Comparison of ENCODE assay signal across 26 cellular contexts in the genomic region with DNA sequence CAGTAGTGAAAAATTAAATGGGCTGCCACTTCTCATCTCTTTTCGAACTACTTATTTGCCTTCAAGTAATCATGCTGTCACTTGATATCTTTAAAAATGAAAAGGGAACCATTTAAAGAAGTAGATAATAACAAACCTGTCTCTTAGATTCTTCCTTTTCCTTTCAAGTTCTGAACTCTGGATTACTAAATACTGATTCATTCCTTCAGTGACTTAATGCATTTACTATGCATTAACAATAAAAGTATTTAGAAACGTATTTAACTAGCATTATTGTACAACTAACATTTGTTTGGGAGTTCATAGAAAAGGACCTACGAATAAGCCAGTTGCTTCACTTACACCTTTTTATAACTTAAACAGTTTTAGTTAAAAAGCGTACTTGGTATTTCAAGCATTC.
DNase-seq lines count a peak whose midpoint lies in the region; ATAC-seq, FAIRE-seq and TF ChIP-seq lines count a peak whose summit lies in the region.
"Had no signal": no experiment of that assay in that cellular context is flagged by ENCODE, and none has a peak within 500 bp of the region (broad histone marks: within the 10 kb centered on the region; RNA-seq: fewer than 3 reads in every experiment).

No MANE protein-coding gene starts in this region.

- H3K9ac ChIP-seq in astrocyte (ENCODE audit: low read length), result no peak overlapping the region
- H3K9ac ChIP-seq in kidney (ENCODE audit: low read length in 2 of 2), result no peak overlapping the region
- H3K9ac ChIP-seq: SK-N-SH had no signal

- no peaks in the 10 kb centered on the region for H3K4me1 Mint-ChIP-seq in activated T-cell treated with anti-CD3 and anti-CD28 coated beads, Interleukin-2, amount 50 U/mL, for 72 hours (ENCODE audit: low read depth)
- H3K4me1 Mint-ChIP-seq in HFFc6 (ENCODE audit: low read depth) (peaks cover 31% of the 10 kb centered on the region), astrocyte (ENCODE audit: low read depth, unreplicated experiment) (peaks cover 1% of the 10 kb centered on the region)
- H3K4me1 Mint-ChIP-seq: IgD-negative memory B cell had no signal

- no peak overlapping the region for H3K4me3 Mint-ChIP-seq in activated T-cell treated with anti-CD3 and anti-CD28 coated beads, Interleukin-2, amount 50 U/mL, for 72 hours
- H3K4me3 Mint-ChIP-seq in HFFc6 (0 out of 2 replicates have a peak overlapping the region, but pooled peaks have one; percentile 23), astrocyte (ENCODE audit: unreplicated experiment) (no peak overlapping the region)
- H3K4me3 Mint-ChIP-seq: IgD-negative memory B cell had no signal

- no peaks in the 10 kb centered on the region for H3K4me1 ChIP-seq in astrocyte (ENCODE audit: insufficient read depth, low read length)
- no peaks in the 10 kb centered on the region for H3K4me1 ChIP-seq in kidney (ENCODE audit: control insufficient read depth in 1 of 2, insufficient read depth in 1 of 2, low read depth in 1 of 2, low read length in 2 of 2)

- no peak for ATAC-seq in activated T-cell treated with anti-CD3 and anti-CD28 coated beads, Interleukin-2, amount 50 U/mL, for 72 hours (replicated peaks in 1 of 2)

- no peak for FAIRE-seq in astrocyte (lab: Jason Lieb, UNC)
- peak; percentile 33 for FAIRE-seq in kidney (lab: Jason Lieb, UNC)
- FAIRE-seq in D721Med (lab: Jason Lieb, UNC), result no peak
- FAIRE-seq: GM19239, H54, RCC 7860 had no signal

- no peaks in the 10 kb centered on the region for H3K27me3 ChIP-seq in astrocyte (ENCODE audit: insufficient read depth, low read length)

- H3K27ac ChIP-seq in astrocyte (ENCODE audit: low read depth, low read length) (no peak overlapping the region), kidney (ENCODE audit: low read depth in 2 of 2, low read length in 2 of 2) (no peak overlapping the region)
- H3K27ac ChIP-seq: 22Rv1 had no signal

- H3K79me2 ChIP-seq in astrocyte (ENCODE audit: insufficient read depth, low read length), result no peaks in the 10 kb centered on the region

- H3K27ac Mint-ChIP-seq in activated T-cell treated with anti-CD3 and anti-CD28 coated beads, Interleukin-2, amount 50 U/mL, for 72 hours, result peak overlapping the region; percentile 59
- H3K27ac Mint-ChIP-seq in HFFc6, result peak overlapping the region; percentile 76
- no peak overlapping the region for H3K27ac Mint-ChIP-seq in astrocyte (ENCODE audit: unreplicated experiment)
- H3K27ac Mint-ChIP-seq: IgD-negative memory B cell had no signal

- no peaks in the 10 kb centered on the region for H4K20me1 ChIP-seq in astrocyte (ENCODE audit: insufficient read depth, low read length)

- H3K36me3 Mint-ChIP-seq in activated T-cell treated with anti-CD3 and anti-CD28 coated beads, Interleukin-2, amount 50 U/mL, for 72 hours (ENCODE audit: insufficient read depth in 2 of 2), result peaks cover 4 to 12% of the 10 kb centered on the region in 2 donors
- H3K36me3 Mint-ChIP-seq in HFFc6 (ENCODE audit: low read depth) (peaks cover 32% of the 10 kb centered on the region), astrocyte (ENCODE audit: low read depth, unreplicated experiment) (peaks cover 2% of the 10 kb centered on the region)

- H3K27me3 Mint-ChIP-seq in activated T-cell treated with anti-CD3 and anti-CD28 coated beads, Interleukin-2, amount 50 U/mL, for 72 hours (ENCODE audit: low read depth), result no peaks in the 10 kb centered on the region
- H3K27me3 Mint-ChIP-seq in HFFc6 (ENCODE audit: insufficient read depth) (no peaks in the 10 kb centered on the region), astrocyte (ENCODE audit: low read depth, unreplicated experiment) (no peaks in the 10 kb centered on the region)
- H3K27me3 Mint-ChIP-seq: IgD-negative memory B cell had no signal

- H3K9me3 ChIP-seq in astrocyte (ENCODE audit: insufficient read depth, low read depth, low read length) (no peaks in the 10 kb centered on the region), kidney (ENCODE audit: control insufficient read depth in 1 of 2, low read length in 2 of 2) (no peaks in the 10 kb centered on the region)
- H3K9me3 ChIP-seq: SK-N-SH had no signal

- H2AFZ ChIP-seq in astrocyte (ENCODE audit: low read depth, low read length), result no peak overlapping the region

- H3K4me2 ChIP-seq in astrocyte (ENCODE audit: low read length), result no peak overlapping the region
- H3K4me2 ChIP-seq: SK-N-SH had no signal

- H3K36me3 ChIP-seq in astrocyte (ENCODE audit: insufficient read depth, low read length) (peaks cover 21% of the 10 kb centered on the region), kidney (ENCODE audit: control insufficient read depth in 1 of 2, insufficient read depth in 2 of 2, low read length in 2 of 2) (peaks cover 0 to 5% of the 10 kb centered on the region in 2 donors)

- no peak overlapping the region for H3K4me3 ChIP-seq in astrocyte (ENCODE audit: insufficient read depth, low read depth, low read length)
- no peak overlapping the region for H3K4me3 ChIP-seq in kidney (ENCODE audit: low read length in 2 of 2)

- TF ChIP-seq CTCF in HFFc6 (IDR thresholded peaks at IDR 0.05), result no peak
- no peak for TF ChIP-seq CTCF in astrocyte (IDR thresholded peaks at IDR 0.05; ENCODE audit: insufficient read depth, low read depth, low read length)
- no peak for TF ChIP-seq CTCF in kidney (IDR thresholded peaks at IDR 0.05; ENCODE audit: borderline replicate concordance, extremely low read depth, insufficient read depth)
- no peak for TF ChIP-seq CTCF in D721Med (IDR thresholded peaks at IDR 0.05; ENCODE audit: insufficient read depth, missing control alignments)

- DNase-seq in activated T-cell treated with anti-CD3 and anti-CD28 coated beads, Interleukin-2, amount 50 U/mL, for 72 hours, result no peak
- no peak for DNase-seq in activated T-cell treated with anti-CD3 and anti-CD28 coated beads, Interleukin-2, amount 50 U/mL, for 48 hours
- DNase-seq in HFFc6 (no peak), astrocyte (ENCODE audit: low read depth) (peak; percentile 3), kidney (no peak), D721Med (ENCODE audit: insufficient read length, low spot score) (no peak), AG08396 (ENCODE audit: low spot score) (no peak)
- no peak for DNase-seq in activated CD4-positive, CD25-positive, alpha-beta regulatory T cell treated with anti-CD3 and anti-CD28 coated beads, Interleukin-2, amount 50 U/mL, for 72 hours
- DNase-seq: ACHN, DMS53, NCI-H1048, NCI-H1417, NCI-H187, NCI-H2081 treated with DMSO at 0.1 percent for 48 hours, NCI-H2171, NCI-H226, NCI-H510A, NCI-H69, OCI-M1, SK-N-SH, SW 1271 had no signal

- intact Hi-C loops in kidney (cut with DNase I), result no loop called here

- H3K9me3 Mint-ChIP-seq in activated T-cell treated with anti-CD3 and anti-CD28 coated beads, Interleukin-2, amount 50 U/mL, for 72 hours, result no peaks in the 10 kb centered on the region
- H3K9me3 Mint-ChIP-seq in HFFc6, result no peaks in the 10 kb centered on the region
- H3K9me3 Mint-ChIP-seq in astrocyte (ENCODE audit: unreplicated experiment), result no peaks in the 10 kb centered on the region
- H3K9me3 Mint-ChIP-seq: IgD-negative memory B cell had no signal
